In the genomic region with DNA sequence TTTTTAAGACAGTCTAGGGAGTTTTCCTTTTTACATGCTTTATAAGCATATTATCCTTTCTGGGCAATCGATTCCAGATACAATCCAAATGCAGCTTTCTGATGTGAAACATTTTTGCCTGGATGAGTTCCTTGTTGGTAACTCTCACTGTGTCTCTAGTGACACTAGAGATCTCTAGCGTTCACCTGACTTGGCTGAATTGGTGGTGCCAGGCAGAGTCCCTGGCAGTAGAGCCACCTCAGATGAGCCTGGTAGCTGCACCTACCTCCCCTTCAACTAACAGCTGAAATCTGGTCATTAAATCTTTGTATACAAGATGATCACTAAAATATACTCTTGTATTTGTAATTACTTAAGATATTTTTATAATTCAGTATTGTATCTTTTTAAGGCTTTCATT, we compare ENCODE assay signal across 29 cellular contexts.
"Had no signal": no experiment of that assay in that cellular context is flagged by ENCODE, and none has a peak within 500 bp of the region (broad histone marks: within the 10 kb centered on the region; RNA-seq: fewer than 3 reads in every experiment).

No MANE protein-coding gene starts in this region.

- DNase-seq: activated CD4-positive, alpha-beta memory T cell treated with anti-CD3 and anti-CD28 coated beads for 36 hours; activated CD4-positive, alpha-beta T cell treated with anti-CD3 and anti-CD28 coated beads for 36 hours; activated CD4-positive, alpha-beta T cell treated with anti-CD3 and anti-CD28 coated beads, Interleukin-2, amount 10 ng/mL, durations not matched to agents 24 days and 14 days; activated CD4-positive, CD25-positive, alpha-beta regulatory T cell; activated CD4-positive, CD25-positive, alpha-beta regulatory T cell treated with anti-CD3 and anti-CD28 coated beads, Interleukin-2, amount 50 U/mL, for 72 hours; activated CD8-positive, alpha-beta memory T cell treated with anti-CD3 and anti-CD28 coated beads, Interleukin-2, amount 10 ng/mL, durations not matched to agents 7 days and 5 days; activated CD8-positive, alpha-beta memory T cell treated with anti-CD3 and anti-CD28 coated beads, Interleukin-2, amount 50 U/mL, for 4 hours; activated CD8-positive, alpha-beta T cell treated with anti-CD3 and anti-CD28 coated beads, Interleukin-2, amount 10 ng/mL, durations not matched to agents 7 days and 5 days; activated effector memory CD4-positive, alpha-beta T cell treated with anti-CD3 and anti-CD28 coated beads, Interleukin-2, amount 50 U/mL, for 16 hours; activated naive CD4-positive, alpha-beta T cell treated with anti-CD3 and anti-CD28 coated beads for 36 hours; activated T-cell treated with anti-CD3 and anti-CD28 coated beads, Interleukin-2, amount 50 U/mL, for 1 hour; activated T-cell treated with anti-CD3 and anti-CD28 coated beads, Interleukin-2, amount 50 U/mL, for 48 hours; amniotic stem cell; anterior cingulate cortex; brain microvascular endothelial cell; dorsolateral prefrontal cortex; effector memory CD4-positive, alpha-beta T cell; endodermal cell; foreskin keratinocyte; gastrocnemius medialis; glutamatergic neuron; heart left ventricle; T-helper 1 cell; T-helper 17 cell; T1000 had no signal

- H3K27me3 ChIP-seq: brain microvascular endothelial cell, dorsolateral prefrontal cortex, foreskin keratinocyte, gastrocnemius medialis, heart left ventricle had no signal

- H3K9me3 ChIP-seq: gastrocnemius medialis, heart left ventricle had no signal

- ATAC-seq: activated CD4-positive, alpha-beta T cell treated with anti-CD3 and anti-CD28 coated beads for 36 hours; activated CD8-positive, alpha-beta memory T cell treated with anti-CD3 and anti-CD28 coated beads, Interleukin-2, amount 10 ng/mL, durations not matched to agents 7 days and 5 days; activated CD8-positive, alpha-beta T cell treated with anti-CD3 and anti-CD28 coated beads, Interleukin-2, amount 10 ng/mL, durations not matched to agents 7 days and 5 days; esophagus mucosa; foreskin keratinocyte; heart left ventricle; T-helper 17 cell had no signal

- H3K27ac ChIP-seq: brain microvascular endothelial cell, coronary artery, dorsolateral prefrontal cortex, foreskin keratinocyte, gastrocnemius medialis, heart left ventricle had no signal

- H3K4me1 ChIP-seq: foreskin keratinocyte had no signal

- FAIRE-seq: astrocyte, bronchial epithelial cell had no signal

- H3K4me3 ChIP-seq: coronary artery, dorsolateral prefrontal cortex, gastrocnemius medialis, heart left ventricle had no signal
